In genomic region chr1:17437260-17438175, GRCh38 we compare ENCODE assay signal across 8 cellular contexts. TPM values are rescaled to one million over a fixed set of nuclear protein-coding genes. Genes with fewer than 3 reads are reported as not detected.
DNase-seq lines count a peak whose midpoint lies in the region; ATAC-seq and TF ChIP-seq lines count a peak whose summit lies in the region.

No MANE protein-coding gene starts in this region.

- CTCF ChIA-PET in Panc1 (lab: Charles Lee), result interaction anchor here (0.5 to 0.7 kb wide), 2 partner anchors 40 to 44 kb away, joined by 3 to 5 read pairs; no protein-coding TSS in a partner anchor

- peak overlapping the region; percentile 57 for H2AFZ ChIP-seq in osteoblast (ENCODE audit: low read length)

- intact Hi-C loops in Panc1 (cut with micrococcal nuclease; ENCODE audit: unreplicated experiment), result no loop called here

- H3K27ac ChIP-seq in Panc1 (ENCODE audit: low read length) (peak overlapping the region; percentile 92), osteoblast (ENCODE audit: low read depth, low read length) (no peak overlapping the region), upper lobe of left lung (peak overlapping the region; percentile 87 to 93 (median 89))

- no TSS peak for BruUV-seq in Panc1 (replicated peaks; lab: Mats Ljungman, UMichigan)

- ATAC-seq in HG03025 (IDR thresholded peaks at IDR 0.05; ENCODE audit: low FRiP score, unreplicated experiment), result peak; percentile 34
- ATAC-seq in Panc1, result peak; percentile 71
- ATAC-seq in upper lobe of left lung (ENCODE audit: low FRiP score in 2 of 2), result peak in 1 of 2 donors; percentile 73

- H3K4me3 ChIP-seq in Panc1 (ENCODE audit: low read depth in 2 of 2, low read length in 2 of 2) (peak overlapping the region; percentile 81 to 93), osteoblast (ENCODE audit: insufficient read depth, low read length) (peak overlapping the region; percentile 85), upper lobe of left lung (peak overlapping the region; percentile 66 to 98 (median 86))

- H4K20me1 ChIP-seq in osteoblast (ENCODE audit: insufficient read depth, low read length), result peaks cover 32% of the 10 kb centered on the region

- H3K27me3 ChIP-seq in Panc1 (ENCODE audit: control insufficient read depth, insufficient read depth, low read length), result no peaks in the 10 kb centered on the region
- no peaks in the 10 kb centered on the region for H3K27me3 ChIP-seq in osteoblast (ENCODE audit: insufficient read depth, low read length)
- no peaks in the 10 kb centered on the region for H3K27me3 ChIP-seq in upper lobe of left lung

- H3K79me2 ChIP-seq in osteoblast (ENCODE audit: insufficient read depth, low read length), result peaks cover 57% of the 10 kb centered on the region

- H3K4me1 ChIP-seq in Panc1 (ENCODE audit: control insufficient read depth, insufficient read depth, low read length), result peaks cover 39% of the 10 kb centered on the region
- peaks cover 31% of the 10 kb centered on the region for H3K4me1 ChIP-seq in osteoblast (ENCODE audit: insufficient read depth, low read length)
- peaks cover 16 to 66% (median 32%) of the 10 kb centered on the region in 4 donors for H3K4me1 ChIP-seq in upper lobe of left lung

- no peak for TF ChIP-seq CTCF in Panc1 (IDR thresholded peaks at IDR 0.05)
- no peak for TF ChIP-seq CTCF in osteoblast (IDR thresholded peaks at IDR 0.05; ENCODE audit: extremely low read depth, low read depth, low read length)
- TF ChIP-seq CTCF in upper lobe of left lung (IDR thresholded peaks at IDR 0.05), result peak in 1 of 6 experiments; percentile 5

- no peak for TF ChIP-seq EP300 in upper lobe of left lung (IDR thresholded peaks at IDR 0.05)

- peak; percentile 35 for DNase-seq in NCI-H146 (lab: John Stamatoyannopoulos, UW)
- no peak for DNase-seq in NCI-H146 treated with DMSO at 0.1 percent for 48 hours (lab: John Stamatoyannopoulos, UW; ENCODE audit: unreplicated experiment)
- DNase-seq in Panc1 (ENCODE audit: low read depth, low spot score), result no peak
- peak; percentile 37 to 63 (median 46) for DNase-seq in activated naive CD4-positive, alpha-beta T cell (lab: John Stamatoyannopoulos, UW)
- DNase-seq in germinal center (ENCODE audit: low spot score), result peak; percentile 88
- DNase-seq in osteoblast (ENCODE audit: insufficient read length, low spot score, missing footprints), result peak; percentile 99
- peak in 1 of 2 donors; percentile 92 for DNase-seq in upper lobe of left lung

- in situ Hi-C loops in Panc1 (cut with HindIII; ENCODE audit: low pct_unique_long_range_greater_than_20kb, low sequenced_read_pairs), result no loop called here

- peak overlapping the region; percentile 92 for H3K4me2 ChIP-seq in osteoblast (ENCODE audit: insufficient read depth, low read length)

- H3K9me3 ChIP-seq in Panc1 (ENCODE audit: control insufficient read depth, insufficient read depth, low read depth, low read length) (no peaks in the 10 kb centered on the region), osteoblast (ENCODE audit: low read depth, low read length) (no peaks in the 10 kb centered on the region), upper lobe of left lung (no peaks in the 10 kb centered on the region)

- POLR2A ChIA-PET in Panc1 (lab: Charles Lee), result no interaction called here

- peaks cover 2% of the 10 kb centered on the region; the same call in 1 of the 2 replicates for H3K36me3 ChIP-seq in Panc1 (ENCODE audit: control insufficient read depth, insufficient read depth, low read length)
- H3K36me3 ChIP-seq in osteoblast (ENCODE audit: insufficient read depth, low read length), result peaks cover 8% of the 10 kb centered on the region
- H3K36me3 ChIP-seq in upper lobe of left lung, result peaks cover 0 to 17% (median 4%) of the 10 kb centered on the region in 4 donors

- TF ChIP-seq POLR2A in upper lobe of left lung (IDR thresholded peaks at IDR 0.05), result no peak

- 3% methylated on average over 8 to 16 of the region's 103 CpGs for WGBS in upper lobe of left lung, 2 donors

RNA-seq across cellular contexts. Expression of gene RCC2, which starts 2.0 kb away (rescaled TPM):
- 116 TPM for total RNA-seq in Panc1 (2021; ENCODE audit: unreplicated experiment)
- 106 TPM for polyA plus RNA-seq in Panc1 (2012; ENCODE audit: insufficient read length)
- total RNA-seq in osteoblast, result 61.9 and 71.3 TPM in 2 replicates
- total RNA-seq in upper lobe of left lung, result 10 to 100 TPM; 32.1 to 66.2 (median 47.7) TPM

Comparison
In these comparisons a context has a peak if more than half of its experiments do, and no peak if none do; other contexts are left out.
1. DNase-seq: peak in NCI-H146 (single experiment), activated naive CD4-positive, alpha-beta T cell (4 of 4), germinal center (single experiment) and osteoblast (single experiment); none in NCI-H146 treated with DMSO at 0.1 percent for 48 hours (single experiment) and Panc1 (single experiment).
2. Peak in every context shown above with its lines, with median percentiles within 50 percentile points of each other: H3K4me3 ChIP-seq.